Comparison of ENCODE assay signal across 20 cellular contexts in the genomic region with DNA sequence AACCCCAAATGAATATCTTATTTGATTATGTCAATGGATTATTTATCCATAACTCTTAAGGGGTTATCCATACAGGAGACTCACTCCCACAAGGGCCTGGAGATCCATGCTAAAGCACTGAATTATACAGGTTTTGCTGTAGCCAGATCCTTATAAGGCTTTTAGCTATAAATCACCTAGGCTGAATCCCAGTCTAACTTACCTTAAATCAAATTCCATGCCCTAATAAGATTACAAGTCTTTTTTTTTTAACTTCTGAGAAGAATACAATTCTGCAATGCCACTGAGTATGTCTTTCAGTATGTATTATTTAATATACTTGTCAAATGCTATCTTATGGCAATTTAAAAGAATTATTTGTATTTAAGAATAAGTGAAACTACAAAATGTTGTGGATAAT.
DNase-seq lines count a peak whose midpoint lies in the region; ATAC-seq and TF ChIP-seq lines count a peak whose summit lies in the region.
"Had no signal": no experiment of that assay in that cellular context is flagged by ENCODE, and none has a peak within 500 bp of the region (broad histone marks: within the 10 kb centered on the region; RNA-seq: fewer than 3 reads in every experiment).

No MANE protein-coding gene starts in this region.

- no peak overlapping the region for H2AFZ ChIP-seq in SK-N-SH (ENCODE audit: low read depth)
- no peak overlapping the region for H2AFZ ChIP-seq in MM.1S (ENCODE audit: low read length)

- no peak for TF ChIP-seq CTCF in SK-N-SH (IDR thresholded peaks at IDR 0.05)
- no peak for TF ChIP-seq CTCF in WERI-Rb-1 (IDR thresholded peaks at IDR 0.05; ENCODE audit: low read depth, low read length)
- TF ChIP-seq CTCF in MM.1S (IDR thresholded peaks at IDR 0.05; ENCODE audit: low read length), result no peak

- no peaks in the 10 kb centered on the region for H3K79me2 ChIP-seq in SK-N-SH (ENCODE audit: insufficient read depth)
- no peaks in the 10 kb centered on the region for H3K79me2 ChIP-seq in MM.1S (ENCODE audit: low read length)

- H3K27me3 ChIP-seq in SK-N-SH (ENCODE audit: insufficient read depth), result no peaks in the 10 kb centered on the region
- no peaks in the 10 kb centered on the region for H3K27me3 ChIP-seq in WERI-Rb-1 (ENCODE audit: insufficient read depth, low read depth, severe bottlenecking)
- H3K27me3 ChIP-seq in MM.1S (replicated peaks; ENCODE audit: insufficient read depth, low read length), result no peaks in the 10 kb centered on the region
- H3K27me3 ChIP-seq: BLaER1 treated with 17β-estradiol and CSF1 and Interleukin-3, amounts not matched to agents 10 nM and 100 nM had no signal

- TF ChIP-seq RAD21 in SK-N-SH (IDR thresholded peaks at IDR 0.05; ENCODE audit: low read length), result no peak

- H3K9ac ChIP-seq in SK-N-SH (no peak overlapping the region), MM.1S (ENCODE audit: low read length) (no peak overlapping the region)
- H3K9ac ChIP-seq: BLaER1 treated with 17β-estradiol and CSF1 and Interleukin-3, amounts not matched to agents 10 nM and 100 nM had no signal

- H3F3A ChIP-seq in SK-N-SH (replicated peaks; ENCODE audit: insufficient read depth), result peaks cover 4% of the 10 kb centered on the region
- H3F3A ChIP-seq in MM.1S (ENCODE audit: insufficient read depth, low read length), result no peaks in the 10 kb centered on the region

- no peaks in the 10 kb centered on the region for H4K20me1 ChIP-seq in SK-N-SH (ENCODE audit: insufficient read depth)
- no peaks in the 10 kb centered on the region for H4K20me1 ChIP-seq in MM.1S (ENCODE audit: insufficient read depth, low read length)
- H4K20me1 ChIP-seq: BLaER1 treated with 17β-estradiol and CSF1 and Interleukin-3, amounts not matched to agents 10 nM and 100 nM had no signal

- POLR2A ChIA-PET in SK-N-SH (lab: Yijun Ruan, JAX), result no interaction called here

- H3K27ac ChIP-seq in SK-N-SH (ENCODE audit: low read depth in 2 of 2, low read length in 1 of 2), result no peak overlapping the region
- H3K27ac ChIP-seq in WERI-Rb-1, result peak overlapping the region; percentile 20
- H3K27ac ChIP-seq in MM.1S (ENCODE audit: low read length), result no peak overlapping the region
- H3K27ac ChIP-seq: 22Rv1; A549; BLaER1 treated with 17β-estradiol and CSF1 and Interleukin-3, amounts not matched to agents 10 nM and 100 nM; C4-2B had no signal

- no peak overlapping the region for H3K4me3 ChIP-seq in SK-N-SH (ENCODE audit: low read depth in 2 of 2, low read length in 1 of 2)
- no peak overlapping the region for H3K4me3 ChIP-seq in WERI-Rb-1 (ENCODE audit: low read depth, low read length)
- H3K4me3 ChIP-seq in MM.1S (ENCODE audit: low read length), result no peak overlapping the region
- H3K4me3 ChIP-seq: A549; BLaER1 treated with 17β-estradiol and CSF1 and Interleukin-3, amounts not matched to agents 10 nM and 100 nM; GM12878 had no signal

- no peak for TF ChIP-seq EP300 in SK-N-SH (IDR thresholded peaks at IDR 0.05; ENCODE audit: borderline replicate concordance in 1 of 2, low read depth in 1 of 2, low read length in 1 of 2)

- peaks cover 11 to 13% of the 10 kb centered on the region in 2 experiments; a peak in 3 of 4 replicates for H3K4me1 ChIP-seq in SK-N-SH (ENCODE audit: control insufficient read depth in 1 of 2, insufficient read depth in 2 of 2, low read depth in 1 of 2, low read length in 1 of 2)
- H3K4me1 ChIP-seq in MM.1S (ENCODE audit: low read length), result no peaks in the 10 kb centered on the region
- H3K4me1 ChIP-seq: A549, Caco-2 had no signal

- CTCF ChIA-PET in SK-N-SH (lab: Yijun Ruan, JAX), result no interaction called here

- H3K4me2 ChIP-seq in SK-N-SH, result no peak overlapping the region
- no peak overlapping the region for H3K4me2 ChIP-seq in MM.1S (ENCODE audit: low read depth, low read length)
- H3K4me2 ChIP-seq: A549; BLaER1 treated with 17β-estradiol and CSF1 and Interleukin-3, amounts not matched to agents 10 nM and 100 nM had no signal

- H3K9me2 ChIP-seq in SK-N-SH, result no peaks in the 10 kb centered on the region
- no peaks in the 10 kb centered on the region for H3K9me2 ChIP-seq in MM.1S (replicated peaks; ENCODE audit: insufficient read depth, low read length)

- H3K9me3 ChIP-seq in SK-N-SH, result no peaks in the 10 kb centered on the region
- peaks cover 3% of the 10 kb centered on the region for H3K9me3 ChIP-seq in WERI-Rb-1 (ENCODE audit: severe bottlenecking)
- no peaks in the 10 kb centered on the region for H3K9me3 ChIP-seq in MM.1S (replicated peaks; ENCODE audit: insufficient read depth, low read length)
- H3K9me3 ChIP-seq: A549, Caco-2 had no signal

- no peak; the same call in 2 of the 3 replicates for ATAC-seq in SK-N-SH treated with all-trans-retinoic acid at 6 μM for 48 hours
- ATAC-seq in GM21367 (IDR thresholded peaks at IDR 0.05; ENCODE audit: unreplicated experiment), result no peak
- ATAC-seq: A549; CD8-positive, alpha-beta T cell; GM12878 had no signal

- DNase-seq in SK-N-SH (no peak), NCI-H82 (lab: John Stamatoyannopoulos, UW) (peak; percentile 74), SK-N-DZ (ENCODE audit: low spot score) (peak; percentile 69), WERI-Rb-1 (no peak), MM.1S (no peak), kidney glomerular epithelial cell (lab: John Stamatoyannopoulos, UW) (no peak)
- DNase-seq: AML-193; Caco-2; Calu3; CD4-positive, alpha-beta T cell; CD8-positive, alpha-beta T cell; DMS79 treated with DMSO at 0.1 percent for 48 hours; GDM1 had no signal

- H3K36me3 ChIP-seq in SK-N-SH (replicated peaks in 1 of 2; ENCODE audit: control insufficient read depth in 1 of 2, insufficient read depth in 2 of 2, low read length in 1 of 2) (peaks cover 0 to 11% of the 10 kb centered on the region in 2 experiments), WERI-Rb-1 (peaks cover 7% of the 10 kb centered on the region; the same call in 1 of the 2 replicates), MM.1S (replicated peaks; ENCODE audit: insufficient read depth, low read length) (no peaks in the 10 kb centered on the region; the same call in 1 of the 2 replicates)

TF ChIP-seq in SK-N-SH treated with all-trans-retinoic acid at 6 μM for 48 hours, 23 proteins besides CTCF, POLR2A, EP300 and RAD21:
- TF ChIP-seq PPARA (CRISPR knock-in tag; IDR thresholded peaks at IDR 0.05; ENCODE audit: borderline replicate concordance), result no peak
- no peak for TF ChIP-seq TOX (CRISPR knock-in tag; IDR thresholded peaks at IDR 0.05; ENCODE audit: borderline replicate concordance)
- no peak for TF ChIP-seq ZNF8 (CRISPR knock-in tag; IDR thresholded peaks at IDR 0.05)
- peak; percentile 76 for TF ChIP-seq ISL1 (CRISPR knock-in tag; IDR thresholded peaks at IDR 0.05)

TF ChIP-seq in SK-N-SH, 30 proteins besides CTCF, POLR2A, EP300 and RAD21 (continues in another document):
- TF ChIP-seq FOSL2 (IDR thresholded peaks at IDR 0.05; ENCODE audit: borderline replicate concordance, low read depth) (no peak), RXRA (IDR thresholded peaks at IDR 0.05; ENCODE audit: borderline replicate concordance, low read depth) (no peak), FOXM1 (IDR thresholded peaks at IDR 0.05; ENCODE audit: low read depth) (no peak), MEF2A (IDR thresholded peaks at IDR 0.05; ENCODE audit: borderline replicate concordance, low read depth) (no peak), NFIC (IDR thresholded peaks at IDR 0.05; ENCODE audit: borderline replicate concordance) (no peak), NRF1 (IDR thresholded peaks at IDR 0.05; ENCODE audit: low read depth, low read length) (no peak), GATA2 (CRISPR knock-in tag; IDR thresholded peaks at IDR 0.05) (no peak), EZH2phosphoT487 (IDR thresholded peaks at IDR 0.05; ENCODE audit: borderline replicate concordance, low read depth) (no peak), MXI1 (IDR thresholded peaks at IDR 0.05; ENCODE audit: low read depth, low read length) (no peak), POLR2AphosphoS5 (IDR thresholded peaks at IDR 0.05; ENCODE audit: low read depth, low read length) (no peak), RFX5 (IDR thresholded peaks at IDR 0.05; ENCODE audit: low read length) (no peak), TAF1 (IDR thresholded peaks at IDR 0.05; ENCODE audit: borderline replicate concordance, low read depth, low read length) (no peak), TEAD4 (IDR thresholded peaks at IDR 0.05; ENCODE audit: borderline replicate concordance, insufficient read depth) (no peak), ELF1 (IDR thresholded peaks at IDR 0.05) (no peak), JUND (IDR thresholded peaks at IDR 0.05) (no peak)
- TF ChIP-seq, protein P1, sequence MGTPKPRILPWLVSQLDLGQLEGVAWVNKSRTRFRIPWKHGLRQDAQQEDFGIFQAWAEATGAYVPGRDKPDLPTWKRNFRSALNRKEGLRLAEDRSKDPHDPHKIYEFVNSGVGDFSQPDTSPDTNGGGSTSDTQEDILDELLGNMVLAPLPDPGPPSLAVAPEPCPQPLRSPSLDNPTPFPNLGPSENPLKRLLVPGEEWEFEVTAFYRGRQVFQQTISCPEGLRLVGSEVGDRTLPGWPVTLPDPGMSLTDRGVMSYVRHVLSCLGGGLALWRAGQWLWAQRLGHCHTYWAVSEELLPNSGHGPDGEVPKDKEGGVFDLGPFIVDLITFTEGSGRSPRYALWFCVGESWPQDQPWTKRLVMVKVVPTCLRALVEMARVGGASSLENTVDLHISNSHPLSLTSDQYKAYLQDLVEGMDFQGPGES (IDR thresholded peaks at IDR 0.05; ENCODE audit: low read depth, low read length), result no peak
- TF ChIP-seq, protein P2, sequence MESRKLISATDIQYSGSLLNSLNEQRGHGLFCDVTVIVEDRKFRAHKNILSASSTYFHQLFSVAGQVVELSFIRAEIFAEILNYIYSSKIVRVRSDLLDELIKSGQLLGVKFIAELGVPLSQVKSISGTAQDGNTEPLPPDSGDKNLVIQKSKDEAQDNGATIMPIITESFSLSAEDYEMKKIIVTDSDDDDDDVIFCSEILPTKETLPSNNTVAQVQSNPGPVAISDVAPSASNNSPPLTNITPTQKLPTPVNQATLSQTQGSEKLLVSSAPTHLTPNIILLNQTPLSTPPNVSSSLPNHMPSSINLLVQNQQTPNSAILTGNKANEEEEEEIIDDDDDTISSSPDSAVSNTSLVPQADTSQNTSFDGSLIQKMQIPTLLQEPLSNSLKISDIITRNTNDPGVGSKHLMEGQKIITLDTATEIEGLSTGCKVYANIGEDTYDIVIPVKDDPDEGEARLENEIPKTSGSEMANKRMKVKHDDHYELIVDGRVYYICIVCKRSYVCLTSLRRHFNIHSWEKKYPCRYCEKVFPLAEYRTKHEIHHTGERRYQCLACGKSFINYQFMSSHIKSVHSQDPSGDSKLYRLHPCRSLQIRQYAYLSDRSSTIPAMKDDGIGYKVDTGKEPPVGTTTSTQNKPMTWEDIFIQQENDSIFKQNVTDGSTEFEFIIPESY (IDR thresholded peaks at IDR 0.05; ENCODE audit: borderline replicate concordance, low read depth), result no peak

Comparison
In these comparisons a context has a peak if more than half of its experiments do, and no peak if none do; other contexts are left out.
1. DNase-seq: peak in NCI-H82 (single experiment) and SK-N-DZ (single experiment); none in SK-N-SH (single experiment), WERI-Rb-1 (single experiment), MM.1S (single experiment) and kidney glomerular epithelial cell (single experiment).